19 cellular contexts compared by ENCODE assay signal in the genomic region with DNA sequence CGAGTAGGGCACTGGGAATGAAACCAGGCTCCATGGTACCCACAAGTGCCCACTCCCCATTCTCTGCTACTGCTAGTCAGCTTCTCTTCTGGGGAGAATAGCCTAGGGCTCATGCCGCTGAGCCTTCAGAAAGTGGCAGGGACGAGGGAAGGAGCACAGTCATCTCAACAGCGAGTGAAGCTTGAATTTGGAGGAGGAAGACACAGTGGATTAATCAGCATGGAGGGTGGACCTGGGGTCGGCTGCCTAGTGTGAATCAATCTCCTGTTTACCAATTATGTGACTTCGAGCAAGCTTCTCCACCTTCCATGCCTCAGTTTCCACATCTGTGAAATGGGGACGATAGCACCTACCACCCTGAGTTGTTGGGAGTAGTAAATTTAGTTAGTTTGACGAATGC.
"Had no signal": no experiment of that assay in that cellular context is flagged by ENCODE, and none has a peak within 500 bp of the region (broad histone marks: within the 10 kb centered on the region; RNA-seq: fewer than 3 reads in every experiment).

No MANE protein-coding gene starts in this region.

- H3K4me1 Mint-ChIP-seq: mesothelial cell of epicardium had no signal

- H3K27ac Mint-ChIP-seq: activated CD4-positive, alpha-beta memory T cell treated with anti-CD3 and anti-CD28 coated beads, Interleukin-2, amount 10 ng/mL, durations not matched to agents 7 days and 5 days; activated CD4-positive, alpha-beta T cell treated with anti-CD3 and anti-CD28 coated beads, Interleukin-2, amount 10 ng/mL, durations not matched to agents 24 days and 14 days; activated naive CD4-positive, alpha-beta T cell treated with anti-CD3 and anti-CD28 coated beads, Interleukin-2, amount 50 U/mL, for 72 hours; activated T-helper 1 cell treated with anti-CD3 and anti-CD28 coated beads, Interleukin-12 subunit alpha, Interleukin-12 subunit beta, Interleukin-2, Interleukin-4 antibody, amounts not matched to agents 30 ng/mL and 10 ng/mL and 1 ng/mL, durations not matched to agents 14 hours and 24 hours and 36 hours; mesothelial cell of epicardium; natural killer cell; progenitor cell of endocrine pancreas; stimulated activated memory B cell treated with anti-CD40 and anti-IgM and Interleukin-4, amounts not matched to agents 10 μg/mL and 1 μg/mL and 100 μg/mL, for 72 hours had no signal

- H3K9me3 ChIP-seq: breast epithelium, SK-N-SH, upper lobe of left lung had no signal

- H3K27me3 Mint-ChIP-seq: progenitor cell of endocrine pancreas had no signal

- H3K4me3 Mint-ChIP-seq: activated CD4-positive, alpha-beta memory T cell treated with anti-CD3 and anti-CD28 coated beads, Interleukin-2, amount 10 ng/mL, durations not matched to agents 7 days and 5 days; activated CD4-positive, alpha-beta T cell treated with anti-CD3 and anti-CD28 coated beads, Interleukin-2, amount 10 ng/mL, durations not matched to agents 24 days and 14 days; activated T-helper 1 cell treated with anti-CD3 and anti-CD28 coated beads, Interleukin-12 subunit alpha, Interleukin-12 subunit beta, Interleukin-2, Interleukin-4 antibody, amounts not matched to agents 30 ng/mL and 10 ng/mL and 1 ng/mL, durations not matched to agents 14 hours and 24 hours and 36 hours; mesothelial cell of epicardium; natural killer cell; stimulated activated memory B cell treated with anti-CD40 and anti-IgM and Interleukin-4, amounts not matched to agents 10 μg/mL and 1 μg/mL and 100 μg/mL, for 72 hours had no signal

- H3K4me3 ChIP-seq: breast epithelium, lung, upper lobe of left lung had no signal

- H3K36me3 ChIP-seq: breast epithelium had no signal

- ATAC-seq: activated CD4-positive, CD25-positive, alpha-beta regulatory T cell treated with anti-CD3 and anti-CD28 coated beads, Interleukin-2, amount 50 U/mL, for 24 hours; activated naive CD4-positive, alpha-beta T cell treated with anti-CD3 and anti-CD28 coated beads, Interleukin-2, amount 50 U/mL, for 72 hours; natural killer cell; right cardiac atrium had no signal

- H3K27ac ChIP-seq: breast epithelium, upper lobe of left lung, VCaP had no signal

- DNase-seq: activated CD4-positive, alpha-beta memory T cell treated with anti-CD3 and anti-CD28 coated beads, Interleukin-2, amount 10 ng/mL, durations not matched to agents 7 days and 5 days; activated CD4-positive, alpha-beta T cell treated with anti-CD3 and anti-CD28 coated beads, Interleukin-2, amount 10 ng/mL, durations not matched to agents 24 days and 14 days; effector CD4-positive, alpha-beta T cell; kidney; natural killer cell; right cardiac atrium; SK-N-SH; small intestine; stimulated activated CD4-positive, alpha-beta T cell treated with anti-CD3 and anti-CD28 coated beads, Interleukin-15, amount 100 ng/mL, for 24 hours; upper lobe of left lung had no signal

- H3K9me3 Mint-ChIP-seq: activated CD4-positive, alpha-beta memory T cell treated with anti-CD3 and anti-CD28 coated beads, Interleukin-2, amount 10 ng/mL, durations not matched to agents 7 days and 5 days; activated CD4-positive, alpha-beta T cell treated with anti-CD3 and anti-CD28 coated beads, Interleukin-2, amount 10 ng/mL, durations not matched to agents 24 days and 14 days; activated naive CD4-positive, alpha-beta T cell treated with anti-CD3 and anti-CD28 coated beads, Interleukin-2, amount 50 U/mL, for 72 hours; activated T-helper 1 cell treated with anti-CD3 and anti-CD28 coated beads, Interleukin-12 subunit alpha, Interleukin-12 subunit beta, Interleukin-2, Interleukin-4 antibody, amounts not matched to agents 30 ng/mL and 10 ng/mL and 1 ng/mL, durations not matched to agents 14 hours and 24 hours and 36 hours; mesothelial cell of epicardium; natural killer cell; stimulated activated memory B cell treated with anti-CD40 and anti-IgM and Interleukin-4, amounts not matched to agents 10 μg/mL and 1 μg/mL and 100 μg/mL, for 72 hours had no signal

- H3K4me1 ChIP-seq: breast epithelium, upper lobe of left lung had no signal

- H3K27me3 ChIP-seq: breast epithelium, upper lobe of left lung had no signal

- H3K36me3 Mint-ChIP-seq: activated naive CD4-positive, alpha-beta T cell treated with anti-CD3 and anti-CD28 coated beads, Interleukin-2, amount 50 U/mL, for 72 hours; mesothelial cell of epicardium; natural killer cell; stimulated activated memory B cell treated with anti-CD40 and anti-IgM and Interleukin-4, amounts not matched to agents 10 μg/mL and 1 μg/mL and 100 μg/mL, for 72 hours had no signal
